ENCODE assay signal across 24 cellular contexts in the genomic region with DNA sequence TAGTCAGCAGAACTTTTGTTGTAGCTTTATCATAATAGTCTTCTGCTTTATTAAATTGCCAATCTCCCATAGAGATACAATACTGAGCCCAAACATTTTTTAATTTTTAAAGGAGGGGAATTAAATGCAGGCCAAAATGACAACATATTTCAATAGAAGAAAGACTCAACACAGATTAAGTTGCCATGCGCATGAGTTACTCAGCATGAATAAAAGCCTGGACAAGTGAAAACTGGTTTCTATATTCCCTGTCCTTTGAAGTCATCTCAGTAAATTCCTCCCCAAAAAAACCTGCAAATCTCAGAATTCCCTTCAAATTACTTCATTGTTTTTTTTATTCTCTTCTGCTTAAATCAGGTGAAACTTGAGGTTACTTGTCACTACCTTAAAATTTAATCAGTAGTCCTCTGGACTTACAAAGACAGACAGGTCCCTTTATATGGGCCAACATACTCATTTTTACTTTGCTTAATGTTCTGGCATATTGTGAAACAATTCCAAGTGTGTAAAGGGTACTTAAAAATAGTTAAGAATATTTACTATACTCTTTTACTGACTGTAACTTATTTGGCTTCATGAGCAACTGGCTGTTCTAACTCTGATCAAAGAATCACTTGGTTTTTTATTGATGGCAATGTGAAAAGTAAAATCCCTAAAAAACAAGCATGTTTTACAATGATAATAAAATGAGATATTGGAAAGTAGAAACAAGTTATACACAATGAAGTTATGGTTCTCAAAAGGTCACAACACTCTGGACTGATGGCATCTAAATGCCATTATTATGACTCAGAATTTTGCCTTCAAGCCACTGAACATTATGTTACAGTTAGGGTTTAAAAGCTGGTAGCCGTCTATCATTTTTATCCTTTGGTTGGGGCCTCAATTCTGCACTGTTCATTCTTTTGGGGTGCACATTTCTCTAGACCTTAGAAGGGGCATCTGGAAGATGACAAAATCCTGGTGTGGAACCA. TPM values are rescaled to one million over a fixed set of nuclear protein-coding genes. Genes with fewer than 3 reads are reported as not detected.
DNase-seq lines count a peak whose midpoint lies in the region; ATAC-seq, FAIRE-seq and TF ChIP-seq lines count a peak whose summit lies in the region.
"Had no signal": no experiment of that assay in that cellular context is flagged by ENCODE, and none has a peak within 500 bp of the region (broad histone marks: within the 10 kb centered on the region; RNA-seq: fewer than 3 reads in every experiment).

No MANE protein-coding gene starts in this region.

- no peaks in the 10 kb centered on the region for H4K20me1 ChIP-seq in endothelial cell of umbilical vein (replicated peaks; ENCODE audit: control insufficient read depth, extremely low read depth, insufficient read depth, low read length)

- H3K4me2 ChIP-seq in endothelial cell of umbilical vein (ENCODE audit: insufficient read depth, low read length) = no peak overlapping the region

- no peak for TF ChIP-seq CTCF in endothelial cell of umbilical vein (IDR thresholded peaks at IDR 0.05; ENCODE audit: extremely low read depth in 1 of 2, insufficient read depth in 1 of 2, low read depth in 1 of 2, low read length in 2 of 2)
- no peak for TF ChIP-seq CTCF in heart right ventricle (IDR thresholded peaks at IDR 0.05)
- TF ChIP-seq CTCF in transverse colon (IDR thresholded peaks at IDR 0.05) = no peak

- FAIRE-seq in RCC 7860 (lab: Jason Lieb, UNC) (peak; percentile 67), endothelial cell of umbilical vein (lab: Jason Lieb, UNC) (no peak)
- FAIRE-seq: TTC549 had no signal

- H3K9me1 ChIP-seq in endothelial cell of umbilical vein (replicated peaks; ENCODE audit: control insufficient read depth, extremely low read depth, insufficient read depth, low read length) = no peaks in the 10 kb centered on the region

- in situ Hi-C loops in transverse colon (cut with MboI; ENCODE audit: low pct_ligation_motif_present in 1 of 4, low pct_unique_long_range_greater_than_20kb in 1 of 4, low sequenced_read_pairs in 3 of 4) = loop anchor here in 2 of 4 donors (10.0 kb wide), 1 partner anchor 313 kb away; no protein-coding TSS in a partner anchor

- H3K9me3 ChIP-seq in endothelial cell of umbilical vein (replicated peaks; ENCODE audit: control insufficient read depth, insufficient read depth, low read length) (no peaks in the 10 kb centered on the region), muscle layer of duodenum (ENCODE audit: control insufficient read depth in 1 of 2, low read length in 2 of 2) (peaks cover 0 to 4% of the 10 kb centered on the region in 2 donors), heart right ventricle (peaks cover 0 to 11% (median 7%) of the 10 kb centered on the region in 11 donors), transverse colon (no peaks in the 10 kb centered on the region)
- H3K9me3 ChIP-seq: ascending aorta, prostate gland had no signal

- no peak overlapping the region for H3K9ac ChIP-seq in endothelial cell of umbilical vein (replicated peaks; ENCODE audit: extremely low read depth, insufficient read depth, low read length)

- H2AFZ ChIP-seq in endothelial cell of umbilical vein (ENCODE audit: low read depth, low read length) = peak overlapping the region; percentile 51

- no peak for TF ChIP-seq EP300 in transverse colon (IDR thresholded peaks at IDR 0.05; ENCODE audit: low read depth)

- no peaks in the 10 kb centered on the region for H3K79me2 ChIP-seq in endothelial cell of umbilical vein (ENCODE audit: control insufficient read depth, insufficient read depth, low read length)

- TF ChIP-seq POLR2A in endothelial cell of umbilical vein (IDR thresholded peaks at IDR 0.05; ENCODE audit: low read depth, low read length) (no peak), transverse colon (IDR thresholded peaks at IDR 0.05) (no peak)

- H3K4me3 ChIP-seq in endothelial cell of umbilical vein (replicated peaks in 1 of 3; ENCODE audit: insufficient read depth in 1 of 3, low read depth in 1 of 3, low read length in 3 of 3) = no peak overlapping the region
- H3K4me3 ChIP-seq in muscle layer of duodenum (ENCODE audit: low read depth in 1 of 2, low read length in 2 of 2) = no peak overlapping the region
- no peak overlapping the region for H3K4me3 ChIP-seq in heart right ventricle
- no peak overlapping the region for H3K4me3 ChIP-seq in transverse colon
- H3K4me3 ChIP-seq: ascending aorta, prostate gland, tibial artery had no signal

- H3K27ac ChIP-seq in endothelial cell of umbilical vein (ENCODE audit: insufficient read depth, low read depth, low read length) (no peak overlapping the region), muscle layer of duodenum (ENCODE audit: low read length) (peak overlapping the region; percentile 1), heart right ventricle (no peak overlapping the region), transverse colon (no peak overlapping the region)
- H3K27ac ChIP-seq: ascending aorta, prostate gland, tibial artery had no signal

- CTCF ChIA-PET in endothelial cell of umbilical vein (lab: Charles Lee) = interaction anchor here (0.8 kb wide), 1 partner anchor 17 kb away, joined by 3 read pairs; no protein-coding TSS in a partner anchor

- DNase-seq in EH (ENCODE audit: low read depth) = peak; percentile 35
- peak; percentile 31 for DNase-seq in RCC 7860 (ENCODE audit: low spot score)
- DNase-seq in endothelial cell of umbilical vein (ENCODE audit: low read depth, low spot score) = peak; percentile 39
- DNase-seq in heart right ventricle = no peak
- no peak for DNase-seq in CD1c-positive myeloid dendritic cell (ENCODE audit: extremely low spot score)
- DNase-seq in NCI-H524 (lab: John Stamatoyannopoulos, UW) = no peak
- DNase-seq in transverse colon = no peak
- DNase-seq: activated CD4-positive, alpha-beta T cell treated with anti-CD3 and anti-CD28 coated beads for 1 hour; activated naive CD4-positive, alpha-beta T cell treated with anti-CD3 and anti-CD28 coated beads for 36 hours; activated T-cell treated with anti-CD3 and anti-CD28 coated beads, Interleukin-2, amount 50 U/mL, for 4 hours; CD4-positive, alpha-beta memory T cell; DMS53; effector memory CD4-positive, alpha-beta T cell; KG1; NCI-H2029; NCI-H510A; nephron progenitor cell; stimulated activated CD4-positive, alpha-beta T cell treated with anti-CD3 and anti-CD28 coated beads, Interleukin-4, amount 100 ng/mL, for 1 hour; T-cell; tibial artery had no signal

- intact Hi-C loops in endothelial cell of umbilical vein (cut with micrococcal nuclease) (loop anchor here (2.0 kb wide), 1 partner anchor 251 kb away; no protein-coding TSS in a partner anchor), heart right ventricle (cut with DNase I) (loop anchor here in 1 of 10 donors (10.0 kb wide), 1 partner anchor 1023 kb away; no protein-coding TSS in a partner anchor), transverse colon (cut with DNase I; ENCODE audit: low total_unique reads) (no loop called here)

- no peaks in the 10 kb centered on the region for H3K36me3 ChIP-seq in endothelial cell of umbilical vein (ENCODE audit: control insufficient read depth in 2 of 2, extremely low read depth in 1 of 2, insufficient read depth in 2 of 2, low read length in 2 of 2)
- H3K36me3 ChIP-seq in muscle layer of duodenum (ENCODE audit: control insufficient read depth in 1 of 2, insufficient read depth in 2 of 2, low read length in 2 of 2) = no peaks in the 10 kb centered on the region
- no peaks in the 10 kb centered on the region for H3K36me3 ChIP-seq in heart right ventricle
- H3K36me3 ChIP-seq in transverse colon = no peaks in the 10 kb centered on the region
- H3K36me3 ChIP-seq: ascending aorta, prostate gland, tibial artery had no signal

- 85 to 86% methylated on average over 2 of the region's 2 CpGs for WGBS in heart right ventricle, 2 donors
- 58 to 60% methylated on average over 2 of the region's 2 CpGs for WGBS in transverse colon (ENCODE audit: low coverage in 1 of 2), 2 donors

- H3K4me1 ChIP-seq in endothelial cell of umbilical vein (ENCODE audit: control insufficient read depth, extremely low read depth, insufficient read depth, low read length) (peaks cover 22% of the 10 kb centered on the region), muscle layer of duodenum (ENCODE audit: control insufficient read depth in 1 of 2, insufficient read depth in 2 of 2, low read length in 2 of 2) (peaks cover 0 to 7% of the 10 kb centered on the region in 2 donors), heart right ventricle (peaks cover 0 to 3% (median 0%) of the 10 kb centered on the region in 9 donors), transverse colon (no peaks in the 10 kb centered on the region)
- H3K4me1 ChIP-seq: prostate gland had no signal

- BruUV-seq in endothelial cell of umbilical vein (replicated peaks; lab: Mats Ljungman, UMichigan) = no TSS peak

- dilution Hi-C loops in endothelial cell of umbilical vein (cut with MboI; ENCODE audit: extremely low pct_ligation_motif_present, low sequenced_read_pairs) = no loop called here

- POLR2A ChIA-PET in endothelial cell of umbilical vein (lab: Charles Lee) = interaction anchor here (0.7 kb wide), 2 partner anchors 11 to 834 kb away, joined by 3 to 5 read pairs; no protein-coding TSS in a partner anchor

- H3K27me3 ChIP-seq in endothelial cell of umbilical vein (ENCODE audit: control insufficient read depth in 2 of 2, insufficient read depth in 2 of 2, low read length in 2 of 2) (no peaks in the 10 kb centered on the region), muscle layer of duodenum (ENCODE audit: low read depth, low read length) (no peaks in the 10 kb centered on the region), heart right ventricle (no peaks in the 10 kb centered on the region), transverse colon (no peaks in the 10 kb centered on the region)
- H3K27me3 ChIP-seq: ascending aorta, tibial artery had no signal

- ATAC-seq in heart right ventricle = no peak
- ATAC-seq: activated T-cell treated with anti-CD3 and anti-CD28 coated beads, Interleukin-2, amount 50 U/mL, for 4 hours; T-cell had no signal

TF ChIP-seq in endothelial cell of umbilical vein, 7 proteins besides CTCF, POLR2A, EP300 and RAD21:
- peak; percentile 30 for TF ChIP-seq JUN (IDR thresholded peaks at IDR 0.05; ENCODE audit: borderline replicate concordance, insufficient read depth, insufficient read length, low read depth)
- no peak for TF ChIP-seq GATA2 (IDR thresholded peaks at IDR 0.05; ENCODE audit: insufficient read depth, insufficient read length, low read depth, low read length)
TF ChIP-seq in endothelial cell of umbilical vein: peak in this region for 1.

RNA-seq across cellular contexts. Expression of a gene that starts 49.9 kb away (rescaled TPM):
- total RNA-seq in endothelial cell of umbilical vein (1.4 TPM in 2 replicates), heart right ventricle (100 to 1,000 TPM in 4 of 10 donors, 10 to 100 TPM in 6; 11.0 to 171 (median 94.0) TPM), transverse colon (1 to 10 TPM in 3 of 4 donors, under 1 TPM in 1; 0.40 to 5.7 (median 3.3) TPM)
- polyA plus RNA-seq in endothelial cell of umbilical vein (0.11 and 0.22 TPM in 2 replicates), heart right ventricle (10 to 100 TPM; 14.3 to 46.7 TPM)
- 0.23 and 1.3 TPM in 2 replicates for polyA plus RNA-seq in endothelial cell of umbilical vein (2011; cell fraction: cytosol; rRNA removed)
- 1.3 and 2.3 TPM in 2 replicates for polyA plus RNA-seq in endothelial cell of umbilical vein (2011; cell fraction: nucleus; rRNA removed)
- polyA plus RNA-seq in endothelial cell of umbilical vein (2012) = 0.21 and 0.60 TPM in 2 replicates
- polyA minus RNA-seq in endothelial cell of umbilical vein = 0.22 and 0.59 TPM in 2 replicates
- not detected for polyA minus RNA-seq in endothelial cell of umbilical vein (2011; cell fraction: cytosol; rRNA and poly(A)+ RNA removed)
- 0.43 and 1.8 TPM in 2 replicates for polyA minus RNA-seq in endothelial cell of umbilical vein (2011; cell fraction: nucleus; rRNA and poly(A)+ RNA removed)
- total RNA-seq: activated naive CD4-positive, alpha-beta T cell treated with anti-CD3 and anti-CD28 coated beads for 36 hours; activated T-cell treated with anti-CD3 and anti-CD28 coated beads, Interleukin-2, amount 50 U/mL, for 4 hours; CD4-positive, alpha-beta memory T cell; T-cell had no signal
- polyA plus RNA-seq: CD4-positive, alpha-beta memory T cell had no signal

Comparison
In these comparisons a context has a peak if more than half of its experiments do, and no peak if none do; other contexts are left out.
1. DNase-seq: peak in EH (single experiment), RCC 7860 (single experiment) and endothelial cell of umbilical vein (single experiment); none in heart right ventricle (0 of 2), CD1c-positive myeloid dendritic cell (single experiment), NCI-H524 (0 of 2) and transverse colon (single experiment).